ENCODE assay signal across 19 cellular contexts in the genomic region with DNA sequence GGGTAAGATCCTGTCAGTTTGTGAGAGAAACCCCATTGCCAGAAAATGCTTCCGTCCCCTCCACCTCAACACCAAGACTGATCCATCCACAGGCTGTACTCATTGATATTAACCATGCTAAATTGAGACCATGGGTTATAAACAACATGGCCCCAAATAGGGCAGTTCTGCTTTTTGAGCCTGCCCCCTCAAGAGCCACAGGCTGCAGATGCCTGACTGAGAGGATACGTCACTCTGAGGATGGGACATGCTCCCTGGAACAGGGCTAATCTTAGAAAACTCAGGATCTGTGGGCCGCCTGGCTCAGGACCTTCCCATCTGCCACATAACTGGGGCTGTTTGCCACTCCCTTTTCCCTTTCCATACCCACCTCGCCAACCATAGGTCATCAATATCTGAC.
"Had no signal": no experiment of that assay in that cellular context is flagged by ENCODE, and none has a peak within 500 bp of the region (broad histone marks: within the 10 kb centered on the region; RNA-seq: fewer than 3 reads in every experiment).

No MANE protein-coding gene starts in this region.

- ATAC-seq: activated naive CD4-positive, alpha-beta T cell treated with anti-CD3 and anti-CD28 coated beads, Interleukin-2, amount 50 U/mL, for 72 hours; activated T-cell treated with anti-CD3 and anti-CD28 coated beads, Interleukin-2, amount 50 U/mL, for 4 hours; left cardiac atrium; stimulated activated naive CD8-positive, alpha-beta T cell treated with anti-CD3 and anti-CD28 coated beads, Interleukin-15, amount 100 ng/mL, for 72 hours had no signal

- H3K4me3 ChIP-seq: adrenal gland, esophagus squamous epithelium had no signal

- FAIRE-seq: endothelial cell of umbilical vein, islet of Langerhans, urothelium cell line had no signal

- H3K27ac ChIP-seq: adrenal gland, esophagus squamous epithelium had no signal

- H3K27me3 ChIP-seq: adrenal gland, esophagus squamous epithelium had no signal

- H3K9me3 ChIP-seq: adrenal gland, esophagus squamous epithelium had no signal

- H3K4me1 ChIP-seq: adrenal gland, esophagus squamous epithelium had no signal

- DNase-seq: activated CD4-positive, alpha-beta T cell treated with anti-CD3 and anti-CD28 coated beads, Interleukin-2, amount 50 U/mL, for 1 hour; activated CD8-positive, alpha-beta memory T cell treated with anti-CD3 and anti-CD28 coated beads, Interleukin-2, amount 50 U/mL, for 4 hours; activated gamma-delta T cell treated with Interleukin-2 at 50 U/mL for 16 hours; activated T-cell treated with anti-CD3 and anti-CD28 coated beads, Interleukin-2, amount 50 U/mL, for 4 hours; adrenal gland; dermis blood vessel endothelial cell; effector memory CD4-positive, alpha-beta T cell; esophagus squamous epithelium; hippocampal formation; left cardiac atrium; mesenchymal stem cell; nucleus accumbens; retina; stimulated activated CD4-positive, alpha-beta T cell treated with anti-CD3 and anti-CD28 coated beads, Interleukin-2, amount 100 ng/mL, for 48 hours; stimulated activated naive CD8-positive, alpha-beta T cell treated with anti-CD3 and anti-CD28 coated beads, Interleukin-15, amount 100 ng/mL, for 72 hours had no signal
